9 cellular contexts compared by ENCODE assay signal in genomic region chr3:79016587-79017380, GRCh38.
DNase-seq lines count a peak whose midpoint lies in the region; ATAC-seq, FAIRE-seq and TF ChIP-seq lines count a peak whose summit lies in the region.
"Had no signal": no experiment of that assay in that cellular context is flagged by ENCODE, and none has a peak within 500 bp of the region (broad histone marks: within the 10 kb centered on the region; RNA-seq: fewer than 3 reads in every experiment).

No MANE protein-coding gene starts in this region.

- H3K18ac ChIP-seq in mesenchymal stem cell (ENCODE audit: low read depth in 1 of 2, low read length in 2 of 2): no peak overlapping the region

- DNase-seq in left ventricle myocardium inferior (no peak), left cardiac atrium (no peak), cardiac fibroblast (ENCODE audit: low read depth in 2 of 2) (peak in 1 of 2 donors; percentile 35), mesenchymal stem cell (no peak), uterus (no peak), NCI-H2081 (lab: John Stamatoyannopoulos, UW) (no peak), GM12891 (ENCODE audit: insufficient read length, low spot score) (no peak), NCI-H226 (no peak)
- DNase-seq: CD4-positive, CD25-positive, alpha-beta regulatory T cell had no signal

- H3K4ac ChIP-seq in mesenchymal stem cell (ENCODE audit: low read depth in 1 of 2, low read length in 2 of 2): no peak overlapping the region

- TF ChIP-seq POLR2A in uterus (IDR thresholded peaks at IDR 0.05) (no peak), GM12891 (IDR thresholded peaks at IDR 0.05; ENCODE audit: low read depth, low read length) (no peak)

- peaks cover 6% of the 10 kb centered on the region for H3K79me1 ChIP-seq in mesenchymal stem cell (replicated peaks; ENCODE audit: low read length, poor library complexity, severe bottlenecking)

- H2BK15ac ChIP-seq in mesenchymal stem cell (ENCODE audit: low read depth, poor library complexity, severe bottlenecking): no peak overlapping the region

- H4K8ac ChIP-seq in mesenchymal stem cell (ENCODE audit: low read length): no peak overlapping the region

- H2BK120ac ChIP-seq in mesenchymal stem cell (ENCODE audit: low read depth, low read length): no peak overlapping the region

- no peak overlapping the region for H2BK12ac ChIP-seq in mesenchymal stem cell (ENCODE audit: low read length in 2 of 2)

- H3K4me2 ChIP-seq in mesenchymal stem cell (ENCODE audit: low read length, poor library complexity, severe bottlenecking): peak overlapping the region; percentile 73

- H3K9me3 ChIP-seq in left ventricle myocardium inferior (replicated peaks) (no peaks in the 10 kb centered on the region), mesenchymal stem cell (ENCODE audit: control insufficient read depth, low read length) (no peaks in the 10 kb centered on the region), uterus (no peaks in the 10 kb centered on the region)

- H3K27ac ChIP-seq in left ventricle myocardium inferior (replicated peaks) (peak overlapping the region; percentile 44), mesenchymal stem cell (ENCODE audit: low read length, poor library complexity, severe bottlenecking) (no peak overlapping the region), uterus (no peak overlapping the region)

- no peak for ATAC-seq in left cardiac atrium

- H3K27me3 ChIP-seq in left ventricle myocardium inferior (ENCODE audit: low read depth) (peaks cover 48% of the 10 kb centered on the region), mesenchymal stem cell (ENCODE audit: control insufficient read depth in 1 of 2, insufficient read depth in 1 of 2, low read length in 2 of 2) (no peaks in the 10 kb centered on the region), uterus (no peaks in the 10 kb centered on the region)

- WGBS in mesenchymal stem cell: 22% methylated on average over 7 of the region's 8 CpGs

- H3K4me3 ChIP-seq in left ventricle myocardium inferior: peak overlapping the region; percentile 87
- H3K4me3 ChIP-seq in cardiac fibroblast (replicated peaks in 1 of 2; ENCODE audit: low read depth in 2 of 2, low read length in 2 of 2): peak overlapping the region; percentile 84 to 94
- H3K4me3 ChIP-seq in mesenchymal stem cell (ENCODE audit: insufficient read depth in 1 of 2, low read depth in 1 of 2, low read length in 2 of 2): peak overlapping the region in 1 of 2 experiments; percentile 96
- H3K4me3 ChIP-seq in uterus: peak overlapping the region; percentile 74 to 90

- peak overlapping the region; percentile 65 for H2AFZ ChIP-seq in mesenchymal stem cell (ENCODE audit: low read depth, low read length)

- H4K91ac ChIP-seq in mesenchymal stem cell (ENCODE audit: low read length): no peak overlapping the region

- H3K4me1 ChIP-seq in left ventricle myocardium inferior: peaks cover 38% of the 10 kb centered on the region
- peaks cover under 1% of the 10 kb centered on the region for H3K4me1 ChIP-seq in mesenchymal stem cell (ENCODE audit: control insufficient read depth, insufficient read depth, low read depth, low read length)
- no peaks in the 10 kb centered on the region for H3K4me1 ChIP-seq in uterus

- H3K23ac ChIP-seq in mesenchymal stem cell (ENCODE audit: low read length in 2 of 2): no peak overlapping the region

- no peak for FAIRE-seq in GM12891 (lab: Jason Lieb, UNC)

- H3K36me3 ChIP-seq in left ventricle myocardium inferior: no peaks in the 10 kb centered on the region
- no peaks in the 10 kb centered on the region for H3K36me3 ChIP-seq in mesenchymal stem cell (ENCODE audit: control insufficient read depth in 1 of 2, insufficient read depth in 2 of 2, low read depth in 1 of 2, low read length in 2 of 2)
- H3K36me3 ChIP-seq in uterus: no peaks in the 10 kb centered on the region

- TF ChIP-seq CTCF in left ventricle myocardium inferior (IDR thresholded peaks at IDR 0.05; ENCODE audit: borderline replicate concordance) (no peak), cardiac fibroblast (IDR thresholded peaks at IDR 0.05; ENCODE audit: low read depth, low read length) (no peak), uterus (IDR thresholded peaks at IDR 0.05) (no peak)

- no peak overlapping the region for H2BK5ac ChIP-seq in mesenchymal stem cell (ENCODE audit: low read depth, low read length, poor library complexity, severe bottlenecking)

- H2AK5ac ChIP-seq in mesenchymal stem cell (ENCODE audit: low read length, severe bottlenecking): no peak overlapping the region

- intact Hi-C loops in left ventricle myocardium inferior (cut with micrococcal nuclease): no loop called here
- intact Hi-C loops in left cardiac atrium (cut with DNase I): no loop called here
- intact Hi-C loops in uterus (cut with DNase I; ENCODE audit: low total_unique reads): no loop called here

- H3K14ac ChIP-seq in mesenchymal stem cell (ENCODE audit: low read length in 2 of 2): no peak overlapping the region

- peak overlapping the region; percentile 97 for H3K9ac ChIP-seq in mesenchymal stem cell (ENCODE audit: low read length)

TF ChIP-seq in GM12891, 5 proteins besides CTCF, POLR2A, EP300 and RAD21:
- TF ChIP-seq TAF1 (IDR thresholded peaks at IDR 0.05; ENCODE audit: low read depth, low read length) (no peak), POLR2AphosphoS5 (IDR thresholded peaks at IDR 0.05; ENCODE audit: low read depth, low read length) (no peak), POU2F2 (IDR thresholded peaks at IDR 0.05; ENCODE audit: low read depth, low read length) (no peak), SPI1 (IDR thresholded peaks at IDR 0.05; ENCODE audit: low read depth, low read length) (no peak), PAX5 (IDR thresholded peaks at IDR 0.05; ENCODE audit: insufficient read depth, low read length, severe bottlenecking) (no peak)
